20 cellular contexts compared by ENCODE assay signal in the genomic region with DNA sequence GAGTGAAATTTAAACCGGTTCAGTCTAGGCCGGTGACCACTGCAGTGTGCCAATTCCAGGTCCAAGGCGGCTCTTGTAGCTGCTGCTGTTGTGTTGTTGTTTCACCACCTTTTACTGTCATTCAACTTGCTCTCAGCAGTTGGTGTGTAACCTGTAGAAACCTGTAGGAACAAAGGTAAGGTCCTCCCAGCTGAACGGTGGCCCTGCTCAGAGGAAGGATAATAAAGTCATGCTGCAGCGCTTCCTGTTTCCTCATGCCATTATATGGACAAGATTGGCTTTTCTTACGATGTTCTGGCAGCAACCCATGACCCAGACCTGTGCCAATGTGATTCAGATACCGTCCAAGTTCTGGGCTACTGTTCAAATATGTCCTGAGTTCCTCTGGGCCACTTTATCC. TPM values are rescaled to one million over a fixed set of nuclear protein-coding genes. Genes with fewer than 3 reads are reported as not detected.
"Had no signal": no experiment of that assay in that cellular context is flagged by ENCODE, and none has a peak within 500 bp of the region (broad histone marks: within the 10 kb centered on the region; RNA-seq: fewer than 3 reads in every experiment).

No MANE protein-coding gene starts in this region.

- DNase-seq: activated CD4-positive, alpha-beta T cell treated with anti-CD3 and anti-CD28 coated beads, Interleukin-2, amount 50 U/mL, for 48 hours; activated naive CD4-positive, alpha-beta T cell treated with Interleukin-2 at 50 U/mL for 16 hours; glutamatergic neuron; kidney glomerular epithelial cell; lower lobe of right lung; naive B cell; stimulated activated CD4-positive, alpha-beta T cell treated with anti-CD3 and anti-CD28 coated beads, Interleukin-4, amount 100 ng/mL, for 4 hours; stimulated activated CD8-positive, alpha-beta memory T cell treated with anti-CD3 and anti-CD28 coated beads, Interleukin-4, amount 100 ng/mL, for 48 hours; stimulated activated naive CD4-positive, alpha-beta T cell treated with Interleukin-2 at 50 U/mL for 16 hours; T-helper 1 cell; WERI-Rb-1 had no signal

- H3K9me3 Mint-ChIP-seq: activated T-helper 17 cell treated with anti-CD3 and anti-CD28 coated beads, Interleukin-2, amount 50 U/mL, for 72 hours; central memory CD8-positive, alpha-beta T cell; dendritic cell treated with granulocyte-macrophage colony-stimulating factor and Interleukin-4, amounts not matched to agents 40 ng/mL and 50 ng/mL, for 4 days; naive B cell; type B pancreatic cell had no signal

- H3K4me3 Mint-ChIP-seq: activated T-helper 17 cell treated with anti-CD3 and anti-CD28 coated beads, Interleukin-2, amount 50 U/mL, for 72 hours; central memory CD8-positive, alpha-beta T cell; dendritic cell treated with granulocyte-macrophage colony-stimulating factor and Interleukin-4, amounts not matched to agents 40 ng/mL and 50 ng/mL, for 4 days; naive B cell; type B pancreatic cell had no signal

- H3K36me3 ChIP-seq: esophagus muscularis mucosa, lower lobe of right lung, neutrophil, WERI-Rb-1 had no signal

- H3K4me3 ChIP-seq: esophagus muscularis mucosa, lower lobe of right lung, skin epidermis had no signal

- H3K36me3 Mint-ChIP-seq: naive B cell, type B pancreatic cell had no signal

- H3K9me3 ChIP-seq: esophagus muscularis mucosa, lower lobe of right lung, neutrophil had no signal

- H3K4me1 ChIP-seq: lower lobe of right lung had no signal

- ATAC-seq: activated T-helper 17 cell treated with anti-CD3 and anti-CD28 coated beads, Interleukin-2, amount 50 U/mL, for 72 hours; lower lobe of right lung; SK-N-SH treated with all-trans-retinoic acid at 6 μM for 48 hours had no signal

- H3K27ac Mint-ChIP-seq: activated T-helper 17 cell treated with anti-CD3 and anti-CD28 coated beads, Interleukin-2, amount 50 U/mL, for 72 hours; dendritic cell treated with granulocyte-macrophage colony-stimulating factor and Interleukin-4, amounts not matched to agents 40 ng/mL and 50 ng/mL, for 4 days; naive B cell; type B pancreatic cell had no signal

- H3K27me3 ChIP-seq: esophagus muscularis mucosa had no signal

- H3K4me1 Mint-ChIP-seq: activated T-helper 17 cell treated with anti-CD3 and anti-CD28 coated beads, Interleukin-2, amount 50 U/mL, for 72 hours; central memory CD8-positive, alpha-beta T cell; naive B cell had no signal

- H3K27ac ChIP-seq: esophagus muscularis mucosa, lower lobe of right lung, neutrophil, skin epidermis, WERI-Rb-1 had no signal

- H3K27me3 Mint-ChIP-seq: central memory CD8-positive, alpha-beta T cell had no signal

RNA-seq across cellular contexts. Expression of a gene that starts 13.4 kb away (rescaled TPM):
- total RNA-seq: activated T-helper 17 cell treated with anti-CD3 and anti-CD28 coated beads, Interleukin-2, amount 50 U/mL, for 72 hours; fibroblast of villous mesenchyme had no signal
